In genomic region chr3:50227390-50228183, GRCh38 we compare ENCODE assay signal across 8 cellular contexts. TPM values are rescaled to one million over a fixed set of nuclear protein-coding genes. Genes with fewer than 3 reads are reported as not detected.
DNase-seq lines count a peak whose midpoint lies in the region; ATAC-seq lines count a peak whose summit lies in the region.

No MANE protein-coding gene starts in this region.

- POLR2A ChIA-PET in CD4-positive, alpha-beta memory T cell (lab: Charles Lee; ENCODE audit: partially characterized antibody): interaction anchor here (0.8 to 7.4 kb wide), 12 partner anchors 9 to 107 kb away, joined by 3 to 150 read pairs (median 6); partner anchors contain the start of genes GNAI2 and IFRD2

- H3K36me3 ChIP-seq in CD4-positive, alpha-beta memory T cell (ENCODE audit: insufficient read depth, low read length): no peaks in the 10 kb centered on the region

- H3K27ac ChIP-seq in CD4-positive, alpha-beta memory T cell (ENCODE audit: low read depth, low read length): peak overlapping the region; percentile 59

- H3K4me1 ChIP-seq in CD4-positive, alpha-beta memory T cell (ENCODE audit: insufficient read depth, low read length): peaks cover 18% of the 10 kb centered on the region

- H3K27ac Mint-ChIP-seq in CD4-positive, alpha-beta memory T cell: peak overlapping the region; percentile 92 to 96 (median 95)

- H3K4me3 ChIP-seq in CD4-positive, alpha-beta memory T cell (ENCODE audit: low read length in 2 of 2): peak overlapping the region; percentile 79 to 87

- CTCF ChIA-PET in CD4-positive, alpha-beta memory T cell (lab: Charles Lee; ENCODE audit: partially characterized antibody): interaction anchor here (0.7 to 11.5 kb wide), 13 partner anchors 11 to 106 kb away, joined by 3 to 238 read pairs (median 11); partner anchors contain the start of genes GNAI2, GNAT1, SEMA3B and SLC38A3

- intact Hi-C loops in CD4-positive, alpha-beta memory T cell (cut with micrococcal nuclease): loop anchor here (1.0 to 2.0 kb wide), 5 partner anchors 11 to 93 kb away; no protein-coding TSS in a partner anchor

- H3K27me3 ChIP-seq in CD4-positive, alpha-beta memory T cell (ENCODE audit: insufficient read depth, low read length): no peaks in the 10 kb centered on the region

- ATAC-seq in GM19438 (IDR thresholded peaks at IDR 0.05; ENCODE audit: low read depth, unreplicated experiment) (peak; percentile 81), HG03565 (IDR thresholded peaks at IDR 0.05; ENCODE audit: unreplicated experiment) (peak; percentile 66)

- H3K4me1 Mint-ChIP-seq in CD4-positive, alpha-beta memory T cell: peaks cover 15 to 39% (median 30%) of the 10 kb centered on the region in 4 donors

- DNase-seq in CD4-positive, alpha-beta memory T cell: peak; percentile 90 to 92 (median 91)
- peak; percentile 84 for DNase-seq in NCI-H774 (lab: John Stamatoyannopoulos, UW)
- peak; percentile 89 to 91 for DNase-seq in activated CD4-positive, alpha-beta T cell treated with anti-CD3 and anti-CD28 coated beads, Interleukin-2, amount 50 U/mL, for 48 hours
- DNase-seq in ecto neural progenitor cell (ENCODE audit: low spot score): peak; percentile 94
- DNase-seq in lung microvascular endothelial cell (ENCODE audit: low read depth in 2 of 2): peak; percentile 71 to 79
- peak; percentile 81 to 87 (median 82) for DNase-seq in stimulated activated CD4-positive, alpha-beta T cell treated with anti-CD3 and anti-CD28 coated beads, TNF-alpha, amount 100 ng/mL, for 48 hours (ENCODE audit: low read depth in 3 of 3)

- H3K9me3 Mint-ChIP-seq in CD4-positive, alpha-beta memory T cell: peaks cover 0 to 1% (median 0%) of the 10 kb centered on the region in 8 donors

- peak overlapping the region; percentile 89 to 99 (median 94) for H3K4me3 Mint-ChIP-seq in CD4-positive, alpha-beta memory T cell

- peaks cover 0 to 2% of the 10 kb centered on the region in 2 donors for H3K27me3 Mint-ChIP-seq in CD4-positive, alpha-beta memory T cell

- peaks cover 0 to 3% of the 10 kb centered on the region in 2 donors for H3K36me3 Mint-ChIP-seq in CD4-positive, alpha-beta memory T cell

- no peaks in the 10 kb centered on the region for H3K9me3 ChIP-seq in CD4-positive, alpha-beta memory T cell (ENCODE audit: control insufficient read depth in 1 of 2, low read length in 2 of 2)

RNA-seq across cellular contexts. Expression of gene GNAI2, which starts 8.4 kb away (rescaled TPM):
- total RNA-seq in CD4-positive, alpha-beta memory T cell: 100 to 1,000 TPM; 292 to 300 TPM
- polyA plus RNA-seq in CD4-positive, alpha-beta memory T cell: 100 to 1,000 TPM; 532 to 615 TPM
- 415 and 488 TPM in 2 replicates for total RNA-seq in lung microvascular endothelial cell

RNA-seq across cellular contexts. Expression of gene SLC38A3, which starts 22.5 kb away (rescaled TPM):
- not detected for total RNA-seq in CD4-positive, alpha-beta memory T cell
- polyA plus RNA-seq in CD4-positive, alpha-beta memory T cell: not detected
- under 0.01 TPM in 1 of 2 replicates, not detected in the other for total RNA-seq in lung microvascular endothelial cell

RNA-seq across cellular contexts. Expression of gene GNAT1, which starts 36.2 kb away (rescaled TPM):
- total RNA-seq in CD4-positive, alpha-beta memory T cell: not detected
- polyA plus RNA-seq in CD4-positive, alpha-beta memory T cell: not detected
- total RNA-seq in lung microvascular endothelial cell: not detected in 2 replicates

RNA-seq across cellular contexts. Expression of gene SEMA3B, which starts 41.4 kb away (rescaled TPM):
- total RNA-seq in CD4-positive, alpha-beta memory T cell: under 1 TPM; 0.50 to 0.87 TPM
- not detected for polyA plus RNA-seq in CD4-positive, alpha-beta memory T cell
- 0.44 and 0.60 TPM in 2 replicates for total RNA-seq in lung microvascular endothelial cell

RNA-seq across cellular contexts. Expression of gene LSMEM2, which starts 51.3 kb away (rescaled TPM):
- not detected for total RNA-seq in CD4-positive, alpha-beta memory T cell
- polyA plus RNA-seq in CD4-positive, alpha-beta memory T cell: under 1 TPM in 1 of 2 donors, not detected in 1; 0.20 TPM
- total RNA-seq in lung microvascular endothelial cell: not detected in 2 replicates

Comparison
In these comparisons a context has a peak if more than half of its experiments do, and no peak if none do; other contexts are left out.
1. Peak in every context shown above with its lines: DNase-seq, ATAC-seq, H3K4me3 ChIP-seq and H3K27ac ChIP-seq.